8 cellular contexts compared by ENCODE assay signal in the genomic region with DNA sequence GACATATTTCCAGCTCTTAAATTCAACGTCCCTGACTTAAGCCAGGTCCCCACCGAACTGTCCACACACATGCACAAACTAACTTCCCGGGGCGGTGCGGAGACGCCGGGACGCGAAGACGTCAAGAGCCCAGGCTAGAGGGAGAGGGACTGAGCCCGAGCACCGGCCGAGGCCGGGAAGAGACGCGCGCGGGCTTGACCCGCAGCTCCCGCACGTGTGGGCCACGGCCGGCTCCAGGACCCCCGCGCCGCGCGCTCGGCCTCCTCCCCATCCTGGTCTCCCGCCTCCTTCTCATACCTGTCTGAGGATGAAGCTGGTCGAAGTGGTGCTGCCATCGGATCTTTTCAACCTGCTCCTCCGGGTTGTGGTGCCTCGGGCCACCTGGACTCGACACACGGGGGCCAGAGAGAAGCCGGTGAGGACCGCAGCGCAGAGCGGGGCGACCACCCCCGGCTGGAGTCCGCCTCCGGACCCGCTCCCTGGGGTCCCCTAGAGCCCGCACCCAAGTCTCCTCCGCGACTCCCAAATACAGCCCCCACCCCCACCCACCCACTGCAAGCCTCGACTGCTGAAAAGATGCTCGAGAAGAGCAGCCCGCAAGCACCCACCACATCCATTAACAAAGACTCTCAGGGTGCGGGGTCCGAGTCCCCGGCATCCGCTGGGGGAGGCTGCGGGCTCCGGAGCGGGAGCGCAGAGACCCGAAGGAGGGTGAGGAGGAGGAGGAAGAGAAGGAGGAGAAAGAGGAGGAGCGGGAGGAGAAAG. TPM values are rescaled to one million over a fixed set of nuclear protein-coding genes. Genes with fewer than 3 reads are reported as not detected.
A peak's percentile ranks its signal among the peaks of the same experiment; 100 is the strongest.
DNase-seq lines count a peak whose midpoint lies in the region; ATAC-seq and TF ChIP-seq lines count a peak whose summit lies in the region.

No MANE protein-coding gene starts in this region.

- H3K4me3 ChIP-seq in retinal pigment epithelial cell (ENCODE audit: low read length), result peak overlapping the region; percentile 59

- ATAC-seq in HG03342 (IDR thresholded peaks at IDR 0.05; ENCODE audit: unreplicated experiment) (peak; percentile 40), left ventricle myocardium superior (peak; percentile 84), GM18870 (IDR thresholded peaks at IDR 0.05; ENCODE audit: unreplicated experiment) (no peak)
- ATAC-seq in activated naive CD4-positive, alpha-beta T cell treated with anti-CD3 and anti-CD28 coated beads, Interleukin-2, amount 50 U/mL, for 72 hours, result peak; percentile 14 to 56

- DNase-seq in DMS 273 (lab: John Stamatoyannopoulos, UW; ENCODE audit: unreplicated experiment) (peak; percentile 65), DMS 273 treated with DMSO at 0.1 percent for 48 hours (lab: John Stamatoyannopoulos, UW) (no peak), left ventricle myocardium superior (peak; percentile 55), retinal pigment epithelial cell (ENCODE audit: low read depth) (no peak)
- DNase-seq in activated naive CD4-positive, alpha-beta T cell treated with anti-CD3 and anti-CD28 coated beads, Interleukin-2, amount 50 U/mL, for 72 hours (ENCODE audit: low spot score in 2 of 2), result peak in 1 of 2 donors; percentile 11
- DNase-seq in stimulated activated CD4-positive, alpha-beta T cell treated with anti-CD3 and anti-CD28 coated beads, Interleukin-4, amount 100 ng/mL, for 1 hour, result no peak

- peaks cover 0 to 14% of the 10 kb centered on the region in 2 donors for H3K36me3 Mint-ChIP-seq in activated naive CD4-positive, alpha-beta T cell treated with anti-CD3 and anti-CD28 coated beads, Interleukin-2, amount 50 U/mL, for 72 hours

- no peak overlapping the region for H3K27ac Mint-ChIP-seq in activated naive CD4-positive, alpha-beta T cell treated with anti-CD3 and anti-CD28 coated beads, Interleukin-2, amount 50 U/mL, for 72 hours

- H3K9me3 Mint-ChIP-seq in activated naive CD4-positive, alpha-beta T cell treated with anti-CD3 and anti-CD28 coated beads, Interleukin-2, amount 50 U/mL, for 72 hours, result no peaks in the 10 kb centered on the region

- TF ChIP-seq CTCF in retinal pigment epithelial cell (conservative IDR thresholded peaks at IDR 0.05; ENCODE audit: low read depth, low read length), result no peak

- intact Hi-C loops in left ventricle myocardium superior (cut with micrococcal nuclease), result no loop called here

RNA-seq across cellular contexts. Expression of a gene that starts 0.6 kb away (rescaled TPM):
- total RNA-seq in activated naive CD4-positive, alpha-beta T cell treated with anti-CD3 and anti-CD28 coated beads, Interleukin-2, amount 50 U/mL, for 72 hours, result 1 to 10 TPM in 1 of 2 donors, under 1 TPM in 1; 0.32 to 1.5 TPM
- total RNA-seq in left ventricle myocardium superior, result 0.32 TPM

Comparison
In these comparisons a context has a peak if more than half of its experiments do, and no peak if none do; other contexts are left out.
1. DNase-seq: peak in DMS 273 (single experiment) and left ventricle myocardium superior (single experiment); none in DMS 273 treated with DMSO at 0.1 percent for 48 hours (single experiment), retinal pigment epithelial cell (single experiment) and stimulated activated CD4-positive, alpha-beta T cell treated with anti-CD3 and anti-CD28 coated beads, Interleukin-4, amount 100 ng/mL, for 1 hour (single experiment).